32 cellular contexts compared by ENCODE assay signal in the genomic region with DNA sequence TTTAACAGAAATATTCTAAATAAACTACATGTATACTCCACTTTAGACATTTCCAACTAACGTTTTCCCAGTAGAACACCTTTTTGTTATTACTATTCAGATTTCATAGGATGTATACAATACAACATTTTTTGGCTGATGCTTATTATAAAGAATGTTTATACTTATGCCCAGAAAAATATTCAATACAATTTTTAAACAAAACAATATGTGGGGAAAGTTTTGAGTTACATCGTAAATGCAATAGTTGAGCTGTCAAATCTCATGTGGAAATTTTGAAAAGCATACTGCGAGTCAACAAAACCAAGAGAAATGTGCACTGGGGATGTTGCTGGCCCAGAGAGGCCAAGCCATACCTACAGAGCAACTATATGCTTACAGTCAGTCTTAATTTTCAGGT. TPM values are rescaled to one million over a fixed set of nuclear protein-coding genes. Genes with fewer than 3 reads are reported as not detected.
DNase-seq lines count a peak whose midpoint lies in the region; ATAC-seq, FAIRE-seq and TF ChIP-seq lines count a peak whose summit lies in the region.
"Had no signal": no experiment of that assay in that cellular context is flagged by ENCODE, and none has a peak within 500 bp of the region (broad histone marks: within the 10 kb centered on the region; RNA-seq: fewer than 3 reads in every experiment).

No MANE protein-coding gene starts in this region.

- TF ChIP-seq POLR2A in adrenal gland (IDR thresholded peaks at IDR 0.05): no peak

- H3K27me3 ChIP-seq in adipocyte (replicated peaks; ENCODE audit: control insufficient read depth, insufficient read depth, low read length) (peaks cover 5% of the 10 kb centered on the region), adrenal gland (no peaks in the 10 kb centered on the region), left lung (no peaks in the 10 kb centered on the region)
- H3K27me3 ChIP-seq: BE2C had no signal

- WGBS in adrenal gland, 4 donors: 67 to 83% (median 75%) methylated on average over 3 of the region's 3 CpGs

- H3K9me3 ChIP-seq in adipocyte (ENCODE audit: control insufficient read depth, low read length) (peaks cover 16% of the 10 kb centered on the region), adrenal gland (replicated peaks in 1 of 3) (no peaks in the 10 kb centered on the region), left lung (peaks cover 0 to 22% of the 10 kb centered on the region in 2 donors)
- H3K9me3 ChIP-seq: BE2C had no signal

- no peak for ATAC-seq in left lung
- ATAC-seq: A549; CD8-positive, alpha-beta T cell had no signal

- peak; percentile 41 for FAIRE-seq in A204.1 (lab: Jason Lieb, UNC)
- FAIRE-seq: A549, D721Med had no signal

- H3K36me3 ChIP-seq in adipocyte (ENCODE audit: control insufficient read depth, insufficient read depth, low read length, severe bottlenecking) (no peaks in the 10 kb centered on the region), adrenal gland (replicated peaks in 1 of 2) (no peaks in the 10 kb centered on the region), left lung (no peaks in the 10 kb centered on the region)
- H3K36me3 ChIP-seq: BE2C; BLaER1; BLaER1 treated with 17β-estradiol and CSF1 and Interleukin-3, amounts not matched to agents 10 nM and 100 nM had no signal

- H3K9ac ChIP-seq in adipocyte (ENCODE audit: low read length): no peak overlapping the region
- H3K9ac ChIP-seq: BLaER1; BLaER1 treated with 17β-estradiol and CSF1 and Interleukin-3, amounts not matched to agents 10 nM and 100 nM had no signal

- H3K4me3 ChIP-seq in adipocyte (ENCODE audit: low read length) (no peak overlapping the region), adrenal gland (no peak overlapping the region), left lung (no peak overlapping the region)
- H3K4me3 ChIP-seq: A549; BLaER1; BLaER1 treated with 17β-estradiol and CSF1 and Interleukin-3, amounts not matched to agents 10 nM and 100 nM had no signal

- H3K27ac ChIP-seq in adrenal gland (no peak overlapping the region), left lung (no peak overlapping the region)
- H3K27ac ChIP-seq: 22Rv1; A549; BLaER1; BLaER1 treated with 17β-estradiol and CSF1 and Interleukin-3, amounts not matched to agents 10 nM and 100 nM; C4-2B had no signal

- intact Hi-C loops in adrenal gland (cut with DNase I): no loop called here
- intact Hi-C loops in left lung (cut with DNase I): no loop called here

- TF ChIP-seq CTCF in adrenal gland (IDR thresholded peaks at IDR 0.05): no peak
- no peak for TF ChIP-seq CTCF in left lung (IDR thresholded peaks at IDR 0.05)

- DNase-seq in adipocyte (ENCODE audit: low read depth): peak; percentile 64
- peak; percentile 69 for DNase-seq in fibroblast of gingiva (ENCODE audit: low read depth)
- DNase-seq in adrenal gland: no peak
- DNase-seq in stimulated activated CD4-positive, alpha-beta T cell treated with anti-CD3 and anti-CD28 coated beads, Interleukin-1b, Interleukin-23, amount 100 ng/mL, for 48 hours: no peak
- DNase-seq in left lung: no peak
- DNase-seq: 8988T; ACHN; AML-193; BE2C; C1 segment of cervical spinal cord; Caco-2; Calu3; CD4-positive, alpha-beta memory T cell; CD4-positive, alpha-beta T cell; CD4-positive, CD25-positive, alpha-beta regulatory T cell; CD8-positive, alpha-beta memory T cell; CD8-positive, alpha-beta T cell; COR-L47; DMS 273 treated with DMSO at 0.1 percent for 48 hours; DMS153; DMS53; DMS79; DMS79 treated with DMSO at 0.1 percent for 48 hours; DND-41; EL had no signal

- H3K4me1 ChIP-seq in adipocyte (ENCODE audit: control insufficient read depth, insufficient read depth, low read length) (no peaks in the 10 kb centered on the region), adrenal gland (replicated peaks in 1 of 2) (no peaks in the 10 kb centered on the region), left lung (no peaks in the 10 kb centered on the region)
- H3K4me1 ChIP-seq: A549; BE2C; BLaER1; BLaER1 treated with 17β-estradiol and CSF1 and Interleukin-3, amounts not matched to agents 10 nM and 100 nM; Caco-2 had no signal

RNA-seq across cellular contexts. Expression of a gene that starts 18.2 kb away (rescaled TPM):
- total RNA-seq in adrenal gland (10 to 100 TPM; 20.9 to 78.2 (median 45.6) TPM), left lung (10 to 100 TPM; 48.5 to 58.5 TPM)
- polyA plus RNA-seq in adrenal gland: 10 to 100 TPM; 13.9 to 29.5 (median 16.3) TPM

Comparison
In these comparisons a context has a peak if more than half of its experiments do, and no peak if none do; other contexts are left out.
1. DNase-seq: peak in adipocyte (single experiment) and fibroblast of gingiva (single experiment); none in adrenal gland (0 of 7), stimulated activated CD4-positive, alpha-beta T cell treated with anti-CD3 and anti-CD28 coated beads, Interleukin-1b, Interleukin-23, amount 100 ng/mL, for 48 hours (single experiment) and left lung (0 of 2).